ENCODE assay signal across 19 cellular contexts in genomic region chr2:33166287-33166881, GRCh38.
DNase-seq lines count a peak whose midpoint lies in the region; FAIRE-seq and TF ChIP-seq lines count a peak whose summit lies in the region.
"Had no signal": no experiment of that assay in that cellular context is flagged by ENCODE, and none has a peak within 500 bp of the region (broad histone marks: within the 10 kb centered on the region; RNA-seq: fewer than 3 reads in every experiment).

No MANE protein-coding gene starts in this region.

- H2AFZ ChIP-seq in astrocyte (ENCODE audit: low read depth, low read length) (no peak overlapping the region), MM.1S (ENCODE audit: low read length) (no peak overlapping the region)

- no peaks in the 10 kb centered on the region for H3K9me3 Mint-ChIP-seq in astrocyte (ENCODE audit: unreplicated experiment)
- H3K9me3 Mint-ChIP-seq: activated naive CD8-positive, alpha-beta T cell treated with anti-CD3 and anti-CD28 coated beads, Interleukin-2, amount 50 U/mL, for 24 hours; activated T-helper 1 cell treated with anti-CD3 and anti-CD28 coated beads, Interleukin-12 subunit alpha, Interleukin-12 subunit beta, Interleukin-2, Interleukin-4 antibody, amounts not matched to agents 30 ng/mL and 10 ng/mL and 1 ng/mL, durations not matched to agents 14 hours and 24 hours and 36 hours; CD4-positive, alpha-beta T cell had no signal

- H3K9ac ChIP-seq in astrocyte (ENCODE audit: low read length) (peak overlapping the region; percentile 0), kidney (ENCODE audit: low read length in 2 of 2) (no peak overlapping the region), MM.1S (ENCODE audit: low read length) (no peak overlapping the region)

- H3F3A ChIP-seq in MM.1S (ENCODE audit: insufficient read depth, low read length) = no peaks in the 10 kb centered on the region

- peak overlapping the region; percentile 56 for H3K27ac ChIP-seq in astrocyte (ENCODE audit: low read depth, low read length)
- H3K27ac ChIP-seq in kidney (ENCODE audit: low read depth in 2 of 2, low read length in 2 of 2) = no peak overlapping the region
- no peak overlapping the region for H3K27ac ChIP-seq in MM.1S (ENCODE audit: low read length)
- H3K27ac ChIP-seq: right lobe of liver, testis had no signal

- H3K4me3 Mint-ChIP-seq in astrocyte (ENCODE audit: unreplicated experiment) = no peak overlapping the region
- H3K4me3 Mint-ChIP-seq: activated naive CD8-positive, alpha-beta T cell treated with anti-CD3 and anti-CD28 coated beads, Interleukin-2, amount 50 U/mL, for 24 hours; activated T-helper 1 cell treated with anti-CD3 and anti-CD28 coated beads, Interleukin-12 subunit alpha, Interleukin-12 subunit beta, Interleukin-2, Interleukin-4 antibody, amounts not matched to agents 30 ng/mL and 10 ng/mL and 1 ng/mL, durations not matched to agents 14 hours and 24 hours and 36 hours; CD4-positive, alpha-beta T cell had no signal

- H3K4me1 Mint-ChIP-seq in astrocyte (ENCODE audit: low read depth, unreplicated experiment) = peaks cover 11% of the 10 kb centered on the region
- H3K4me1 Mint-ChIP-seq: activated naive CD8-positive, alpha-beta T cell treated with anti-CD3 and anti-CD28 coated beads, Interleukin-2, amount 50 U/mL, for 24 hours had no signal

- no peaks in the 10 kb centered on the region for H3K27me3 Mint-ChIP-seq in astrocyte (ENCODE audit: low read depth, unreplicated experiment)

- H3K4me2 ChIP-seq in astrocyte (ENCODE audit: low read length) = peak overlapping the region; percentile 36
- no peak overlapping the region for H3K4me2 ChIP-seq in MM.1S (ENCODE audit: low read depth, low read length)

- H3K36me3 Mint-ChIP-seq in astrocyte (ENCODE audit: low read depth, unreplicated experiment) = peaks cover 3% of the 10 kb centered on the region

- peak; percentile 27 for FAIRE-seq in H54 (lab: Jason Lieb, UNC)
- peak; percentile 99 for FAIRE-seq in astrocyte (lab: Jason Lieb, UNC)
- FAIRE-seq in kidney (lab: Jason Lieb, UNC) = no peak

- H3K9me2 ChIP-seq in MM.1S (replicated peaks; ENCODE audit: insufficient read depth, low read length) = no peaks in the 10 kb centered on the region

- H3K79me2 ChIP-seq in astrocyte (ENCODE audit: insufficient read depth, low read length) = peaks cover 54% of the 10 kb centered on the region
- H3K79me2 ChIP-seq in MM.1S (ENCODE audit: low read length) = no peaks in the 10 kb centered on the region

- TF ChIP-seq CTCF in astrocyte (IDR thresholded peaks at IDR 0.05; ENCODE audit: insufficient read depth, low read depth, low read length) (no peak), fibroblast of the aortic adventitia (IDR thresholded peaks at IDR 0.05; ENCODE audit: insufficient read depth, low read length) (no peak), kidney (IDR thresholded peaks at IDR 0.05; ENCODE audit: borderline replicate concordance, extremely low read depth, insufficient read depth) (no peak), MM.1S (IDR thresholded peaks at IDR 0.05; ENCODE audit: low read length) (no peak)

- H3K27ac Mint-ChIP-seq in astrocyte (ENCODE audit: unreplicated experiment) = no peak overlapping the region
- H3K27ac Mint-ChIP-seq: activated naive CD8-positive, alpha-beta T cell treated with anti-CD3 and anti-CD28 coated beads, Interleukin-2, amount 50 U/mL, for 24 hours; activated T-helper 1 cell treated with anti-CD3 and anti-CD28 coated beads, Interleukin-12 subunit alpha, Interleukin-12 subunit beta, Interleukin-2, Interleukin-4 antibody, amounts not matched to agents 30 ng/mL and 10 ng/mL and 1 ng/mL, durations not matched to agents 14 hours and 24 hours and 36 hours; CD4-positive, alpha-beta T cell had no signal

- intact Hi-C loops in kidney (cut with DNase I) = no loop called here

- H3K27me3 ChIP-seq in astrocyte (ENCODE audit: insufficient read depth, low read length) (no peaks in the 10 kb centered on the region), MM.1S (replicated peaks; ENCODE audit: insufficient read depth, low read length) (no peaks in the 10 kb centered on the region)
- H3K27me3 ChIP-seq: right lobe of liver, testis had no signal

- no peak for TF ChIP-seq POLR2A in H54 (IDR thresholded peaks at IDR 0.05; ENCODE audit: low read depth, low read length)

- no peaks in the 10 kb centered on the region for H3K9me3 ChIP-seq in astrocyte (ENCODE audit: insufficient read depth, low read depth, low read length)
- no peaks in the 10 kb centered on the region for H3K9me3 ChIP-seq in kidney (ENCODE audit: control insufficient read depth in 1 of 2, low read length in 2 of 2)
- no peaks in the 10 kb centered on the region for H3K9me3 ChIP-seq in MM.1S (replicated peaks; ENCODE audit: insufficient read depth, low read length)
- H3K9me3 ChIP-seq: right lobe of liver, testis had no signal

- no peak overlapping the region for H3K4me3 ChIP-seq in astrocyte (ENCODE audit: insufficient read depth, low read depth, low read length)
- H3K4me3 ChIP-seq in fibroblast of the aortic adventitia (ENCODE audit: low read depth, low read length) = no peak overlapping the region
- no peak overlapping the region for H3K4me3 ChIP-seq in kidney (ENCODE audit: low read length in 2 of 2)
- no peak overlapping the region for H3K4me3 ChIP-seq in MM.1S (ENCODE audit: low read length)
- H3K4me3 ChIP-seq: right lobe of liver, testis had no signal

- H4K20me1 ChIP-seq in astrocyte (ENCODE audit: insufficient read depth, low read length) (no peaks in the 10 kb centered on the region), MM.1S (ENCODE audit: insufficient read depth, low read length) (no peaks in the 10 kb centered on the region)

- H3K36me3 ChIP-seq in astrocyte (ENCODE audit: insufficient read depth, low read length) = no peaks in the 10 kb centered on the region
- H3K36me3 ChIP-seq in kidney (ENCODE audit: control insufficient read depth in 1 of 2, insufficient read depth in 2 of 2, low read length in 2 of 2) = no peaks in the 10 kb centered on the region
- no peaks in the 10 kb centered on the region for H3K36me3 ChIP-seq in MM.1S (replicated peaks; ENCODE audit: insufficient read depth, low read length)

- DNase-seq in H54 (ENCODE audit: insufficient read length, low spot score) (no peak), astrocyte (ENCODE audit: low read depth) (peak; percentile 69), fibroblast of the aortic adventitia (ENCODE audit: low read depth) (peak; percentile 80), kidney (no peak), activated T-cell treated with anti-CD3 and anti-CD28 coated beads for 4 hours (no peak), hippocampal formation (lab: John Stamatoyannopoulos, UW) (no peak), MM.1S (no peak)
- DNase-seq: activated naive CD8-positive, alpha-beta T cell treated with anti-CD3 and anti-CD28 coated beads, Interleukin-2, amount 50 U/mL, for 24 hours; CD4-positive, alpha-beta T cell; DMS79 treated with DMSO at 0.1 percent for 48 hours; erythroblast; hypothalamus; Kasumi-1; left colon; NCI-H146; right lobe of liver; T-helper 1 cell; testis had no signal

- peaks cover 25% of the 10 kb centered on the region for H3K4me1 ChIP-seq in astrocyte (ENCODE audit: insufficient read depth, low read length)
- no peaks in the 10 kb centered on the region for H3K4me1 ChIP-seq in kidney (ENCODE audit: control insufficient read depth in 1 of 2, insufficient read depth in 1 of 2, low read depth in 1 of 2, low read length in 2 of 2)
- H3K4me1 ChIP-seq in MM.1S (ENCODE audit: low read length) = no peaks in the 10 kb centered on the region
- H3K4me1 ChIP-seq: right lobe of liver had no signal

Comparison
In these comparisons a context has a peak if more than half of its experiments do, and no peak if none do; other contexts are left out.
1. DNase-seq: peak in astrocyte (single experiment) and fibroblast of the aortic adventitia (single experiment); none in H54 (single experiment), kidney (single experiment), activated T-cell treated with anti-CD3 and anti-CD28 coated beads for 4 hours (single experiment), hippocampal formation (0 of 2) and MM.1S (single experiment).